In genomic region chr7:142603870-142604448, GRCh38 we compare ENCODE assay signal across 9 cellular contexts.
DNase-seq lines count a peak whose midpoint lies in the region; ATAC-seq, FAIRE-seq and TF ChIP-seq lines count a peak whose summit lies in the region.
"Had no signal": no experiment of that assay in that cellular context is flagged by ENCODE, and none has a peak within 500 bp of the region (broad histone marks: within the 10 kb centered on the region; RNA-seq: fewer than 3 reads in every experiment).

No MANE protein-coding gene starts in this region.

- H3K27ac ChIP-seq in GM12878 (ENCODE audit: control insufficient read depth, insufficient read depth): no peak overlapping the region
- H3K27ac ChIP-seq: skin epidermis had no signal

- BruUV-seq in GM12878 (replicated peaks; lab: Mats Ljungman, UMichigan): no TSS peak

- H3K27me3 ChIP-seq in BE2C (no peaks in the 10 kb centered on the region), GM12878 (replicated peaks in 1 of 2; ENCODE audit: control insufficient read depth in 2 of 2, insufficient read depth in 2 of 2, low read length in 1 of 2) (no peaks in the 10 kb centered on the region), kidney epithelial cell (ENCODE audit: control insufficient read depth, insufficient read depth, low read length) (no peaks in the 10 kb centered on the region)

- H2AFZ ChIP-seq in GM12878 (ENCODE audit: control insufficient read depth, low read depth, low read length): no peak overlapping the region

- no peak for FAIRE-seq in GM12878 (lab: Jason Lieb, UNC)

- ATAC-seq in GM18498 (IDR thresholded peaks at IDR 0.05; ENCODE audit: unreplicated experiment): peak; percentile 51
- ATAC-seq in GM12878: peak; percentile 74
- no peak for ATAC-seq in HG03095 (IDR thresholded peaks at IDR 0.05; ENCODE audit: unreplicated experiment)

- no peaks in the 10 kb centered on the region for H4K20me1 ChIP-seq in GM12878 (ENCODE audit: control insufficient read depth, insufficient read depth)

- intact Hi-C loops in GM12878 (cut with micrococcal nuclease; ENCODE audit: unreplicated experiment): loop anchor here (1.0 to 10.0 kb wide), 3 partner anchors 179 to 611 kb away; no protein-coding TSS in a partner anchor

- H3K4me3 ChIP-seq in BE2C (ENCODE audit: low read depth, low read length): peak overlapping the region; percentile 24; the same call in 1 of the 2 replicates
- no peak overlapping the region for H3K4me3 ChIP-seq in GM12878
- no peak overlapping the region for H3K4me3 ChIP-seq in kidney epithelial cell (ENCODE audit: low read depth, low read length)
- H3K4me3 ChIP-seq: skin epidermis had no signal

- no peaks in the 10 kb centered on the region for H3K9me3 ChIP-seq in BE2C
- H3K9me3 ChIP-seq in GM12878 (replicated peaks; ENCODE audit: control insufficient read depth, insufficient read depth, low read length): no peaks in the 10 kb centered on the region

- in situ Hi-C loops in GM12878 (cut with MboI): no loop called here

- no peak overlapping the region for H3K9ac ChIP-seq in GM12878 (ENCODE audit: control insufficient read depth, insufficient read depth, low read length)

- DNase-seq in BE2C: peak; percentile 59
- peak; percentile 57 for DNase-seq in LoVo (ENCODE audit: low spot score)
- DNase-seq in SKM-1 (lab: John Stamatoyannopoulos, UW; ENCODE audit: unreplicated experiment): peak; percentile 49
- DNase-seq in GM12878 (ENCODE audit: low read depth, low spot score): no peak
- DNase-seq in kidney epithelial cell (ENCODE audit: low read depth): no peak
- peak; percentile 33 for DNase-seq in stimulated activated CD8-positive, alpha-beta memory T cell treated with anti-CD3 and anti-CD28 coated beads, Interleukin-12 subunit alpha, Interleukin-12 subunit beta, amount 100 ng/mL, for 1 hour (ENCODE audit: low read depth)

- CTCF ChIA-PET in GM12878 (lab: Yijun Ruan, JAX): interaction anchor here (0.6 to 3.4 kb wide), 48 partner anchors 9 to 611 kb away, joined by 3 to 25 read pairs (median 4); no protein-coding TSS in a partner anchor

- no peak for TF ChIP-seq POLR2A in GM12878 (IDR thresholded peaks at IDR 0.05; ENCODE audit: low read depth, low read length)

- H3K4me2 ChIP-seq in GM12878 (ENCODE audit: control insufficient read depth, insufficient read depth): no peak overlapping the region

- H3K36me3 ChIP-seq in BE2C: no peaks in the 10 kb centered on the region
- H3K36me3 ChIP-seq in GM12878 (ENCODE audit: control insufficient read depth in 2 of 2, insufficient read depth in 2 of 2, low read length in 1 of 2): no peaks in the 10 kb centered on the region
- no peaks in the 10 kb centered on the region for H3K36me3 ChIP-seq in kidney epithelial cell (ENCODE audit: control insufficient read depth, insufficient read depth, low read length)

- H3K4me1 ChIP-seq in BE2C (no peaks in the 10 kb centered on the region), GM12878 (ENCODE audit: control insufficient read depth, insufficient read depth, low read length) (no peaks in the 10 kb centered on the region)

- no peaks in the 10 kb centered on the region for H3K79me2 ChIP-seq in GM12878 (ENCODE audit: control insufficient read depth, insufficient read depth, low read length)

- SMC1A ChIA-PET in GM12878 (lab: Charles Lee; ENCODE audit: uncharacterized antibody, unreplicated experiment): interaction anchor here (0.6 to 2.1 kb wide), 25 partner anchors 9 to 611 kb away, joined by 3 to 13 read pairs (median 4); no protein-coding TSS in a partner anchor

- TF ChIP-seq RAD21 in GM12878 (IDR thresholded peaks at IDR 0.05; ENCODE audit: insufficient read depth, low read depth, low read length): peak; percentile 82

- TF ChIP-seq CTCF in BE2C (IDR thresholded peaks at IDR 0.05; ENCODE audit: low read depth, low read length) (peak; percentile 91), GM12878 (IDR thresholded peaks at IDR 0.05 in 2 of 3, conservative IDR thresholded peaks at IDR 0.05 in 1 of 3; ENCODE audit: control insufficient read depth in 2 of 3, extremely low read depth in 1 of 3, insufficient read depth in 1 of 3, low read depth in 3 of 3, low read length in 3 of 3) (peak; percentile 74 to 81 (median 81)), kidney epithelial cell (IDR thresholded peaks at IDR 0.05; ENCODE audit: insufficient read depth, low read length, poor library complexity, severe bottlenecking) (peak; percentile 89)

- RAD21 ChIA-PET in GM12878 (lab: Charles Lee; ENCODE audit: unreplicated experiment): interaction anchor here (0.7 to 1.7 kb wide), 25 partner anchors 9 to 611 kb away, joined by 3 to 14 read pairs (median 4); no protein-coding TSS in a partner anchor

- no peak for TF ChIP-seq EP300 in GM12878 (IDR thresholded peaks at IDR 0.05; ENCODE audit: borderline replicate concordance in 1 of 2, control insufficient read depth in 1 of 2, low read depth in 2 of 2, low read length in 2 of 2)

- POLR2A ChIA-PET in GM12878 (lab: Charles Lee): no interaction called here

- WGBS in GM12878 (ENCODE audit: insufficient coverage, insufficient replicate concordance, low lambda C conversion rate, missing lambda C conversion rate): 10% methylated on average over 9 of the region's 9 CpGs

TF ChIP-seq in GM12878, 131 proteins besides CTCF, POLR2A, EP300 and RAD21:
- no peak for TF ChIP-seq E2F8 (IDR thresholded peaks at IDR 0.05; ENCODE audit: low read depth, partially characterized antibody)
- TF ChIP-seq SMC3 (IDR thresholded peaks at IDR 0.05; ENCODE audit: borderline replicate concordance, low read length): peak; percentile 65; the same call in 1 of the 2 replicates
- no peak for TF ChIP-seq ZNF687 (IDR thresholded peaks at IDR 0.05)
- peak; percentile 17; the same call in 1 of the 2 replicates for TF ChIP-seq RUNX3 (IDR thresholded peaks at IDR 0.05; ENCODE audit: low read length)

Comparison
In these comparisons a context has a peak if more than half of its experiments do, and no peak if none do; other contexts are left out.
1. DNase-seq: peak in BE2C (single experiment), LoVo (single experiment), SKM-1 (single experiment) and stimulated activated CD8-positive, alpha-beta memory T cell treated with anti-CD3 and anti-CD28 coated beads, Interleukin-12 subunit alpha, Interleukin-12 subunit beta, amount 100 ng/mL, for 1 hour (single experiment); none in GM12878 (single experiment) and kidney epithelial cell (single experiment).
2. Peak in every context shown above with its lines, with median percentiles within 50 percentile points of each other: CTCF ChIP-seq.